ENCODE assay signal across 3 cellular contexts in genomic region chr1:11051121-11051520, GRCh38. TPM values are rescaled to one million over a fixed set of nuclear protein-coding genes. Genes with fewer than 3 reads are reported as not detected.
"Had no signal": no experiment of that assay in that cellular context is flagged by ENCODE, and none has a peak within 500 bp of the region (broad histone marks: within the 10 kb centered on the region; RNA-seq: fewer than 3 reads in every experiment).

No MANE protein-coding gene starts in this region.

RNA-seq across cellular contexts. Expression of gene MASP2, which starts 4.1 kb away (rescaled TPM):
- total RNA-seq: HT1080, IMR-90, SK-MEL-5 had no signal
